Comparison of ENCODE assay signal across 1 cellular context in the genomic region with DNA sequence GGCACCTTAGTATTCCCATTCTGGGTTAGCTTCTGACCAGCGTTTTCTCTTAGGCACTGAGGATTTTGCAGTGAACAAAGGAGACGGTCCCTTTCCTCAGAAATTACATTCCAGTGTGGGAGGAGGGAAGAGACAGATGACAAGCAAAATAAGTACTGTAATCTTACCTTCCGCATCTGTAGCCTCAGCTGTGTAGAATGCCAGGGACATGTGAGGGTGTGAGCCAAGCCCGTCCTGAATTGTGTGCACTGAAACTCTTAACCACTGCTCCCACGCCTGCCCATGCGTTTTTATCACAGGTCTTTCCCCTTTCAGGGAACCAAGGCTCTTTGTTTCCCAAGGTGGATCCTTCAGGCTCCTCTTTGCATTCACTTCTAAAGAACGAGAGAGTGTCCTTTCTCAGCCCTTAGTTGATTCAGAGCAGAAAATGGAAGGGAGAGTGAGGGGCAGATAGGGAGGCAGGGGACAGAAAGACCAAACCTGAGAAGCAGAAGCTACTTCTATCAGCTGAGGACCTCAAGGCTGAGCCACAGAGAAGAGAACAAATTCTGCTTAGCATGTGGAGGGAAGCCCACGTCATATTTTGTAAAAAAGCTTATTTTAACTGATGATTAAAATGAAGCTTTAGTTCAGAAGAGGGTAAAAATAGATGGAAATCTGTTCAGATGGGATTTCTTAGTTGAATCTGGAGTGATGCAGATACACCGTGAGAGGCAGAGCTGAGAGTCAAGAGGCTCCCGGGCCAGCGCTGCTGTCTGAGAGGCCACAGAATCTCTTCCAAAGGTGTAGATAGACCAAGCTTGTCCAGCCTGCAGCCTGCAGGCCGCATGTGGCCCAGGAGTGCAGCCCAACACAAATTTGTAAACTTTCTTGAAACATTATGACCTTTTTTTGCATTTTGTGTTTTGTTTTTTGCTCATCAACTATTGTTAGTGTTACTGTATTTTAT.
TF ChIP-seq lines count a peak whose summit lies in the region.

No MANE protein-coding gene starts in this region.

TF ChIP-seq in WTC11, 78 proteins besides CTCF, POLR2A, EP300 and RAD21 (continued from another document):
- TF ChIP-seq, protein P1, sequence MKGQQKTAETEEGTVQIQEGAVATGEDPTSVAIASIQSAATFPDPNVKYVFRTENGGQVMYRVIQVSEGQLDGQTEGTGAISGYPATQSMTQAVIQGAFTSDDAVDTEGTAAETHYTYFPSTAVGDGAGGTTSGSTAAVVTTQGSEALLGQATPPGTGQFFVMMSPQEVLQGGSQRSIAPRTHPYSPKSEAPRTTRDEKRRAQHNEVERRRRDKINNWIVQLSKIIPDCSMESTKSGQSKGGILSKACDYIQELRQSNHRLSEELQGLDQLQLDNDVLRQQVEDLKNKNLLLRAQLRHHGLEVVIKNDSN (CRISPR knock-in tag; IDR thresholded peaks at IDR 0.05), result no peak
- TF ChIP-seq NFYB (CRISPR knock-in tag; conservative IDR thresholded peaks at IDR 0.05; ENCODE audit: low read depth), result no peak
- TF ChIP-seq, protein P2, sequence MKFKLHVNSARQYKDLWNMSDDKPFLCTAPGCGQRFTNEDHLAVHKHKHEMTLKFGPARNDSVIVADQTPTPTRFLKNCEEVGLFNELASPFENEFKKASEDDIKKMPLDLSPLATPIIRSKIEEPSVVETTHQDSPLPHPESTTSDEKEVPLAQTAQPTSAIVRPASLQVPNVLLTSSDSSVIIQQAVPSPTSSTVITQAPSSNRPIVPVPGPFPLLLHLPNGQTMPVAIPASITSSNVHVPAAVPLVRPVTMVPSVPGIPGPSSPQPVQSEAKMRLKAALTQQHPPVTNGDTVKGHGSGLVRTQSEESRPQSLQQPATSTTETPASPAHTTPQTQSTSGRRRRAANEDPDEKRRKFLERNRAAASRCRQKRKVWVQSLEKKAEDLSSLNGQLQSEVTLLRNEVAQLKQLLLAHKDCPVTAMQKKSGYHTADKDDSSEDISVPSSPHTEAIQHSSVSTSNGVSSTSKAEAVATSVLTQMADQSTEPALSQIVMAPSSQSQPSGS (CRISPR knock-in tag; IDR thresholded peaks at IDR 0.05; ENCODE audit: borderline replicate concordance, low read depth), result no peak
- TF ChIP-seq, protein P3, sequence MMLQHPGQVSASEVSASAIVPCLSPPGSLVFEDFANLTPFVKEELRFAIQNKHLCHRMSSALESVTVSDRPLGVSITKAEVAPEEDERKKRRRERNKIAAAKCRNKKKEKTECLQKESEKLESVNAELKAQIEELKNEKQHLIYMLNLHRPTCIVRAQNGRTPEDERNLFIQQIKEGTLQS (CRISPR knock-in tag; conservative IDR thresholded peaks at IDR 0.05), result no peak
